Comparison of ENCODE assay signal across 17 cellular contexts in genomic region chr2:8144131-8144631, GRCh38.
DNase-seq lines count a peak whose midpoint lies in the region; ATAC-seq, FAIRE-seq and TF ChIP-seq lines count a peak whose summit lies in the region.
"Had no signal": no experiment of that assay in that cellular context is flagged by ENCODE, and none has a peak within 500 bp of the region (broad histone marks: within the 10 kb centered on the region; RNA-seq: fewer than 3 reads in every experiment).

No MANE protein-coding gene starts in this region.

- BruUV-seq in HepG2 (replicated peaks; lab: Mats Ljungman, UMichigan): no TSS peak

- H3K4me1 Mint-ChIP-seq in activated CD8-positive, alpha-beta memory T cell treated with anti-CD3 and anti-CD28 coated beads, Interleukin-2, amount 10 ng/mL, durations not matched to agents 7 days and 5 days: peaks cover 29% of the 10 kb centered on the region
- no peaks in the 10 kb centered on the region for H3K4me1 Mint-ChIP-seq in activated CD8-positive, alpha-beta T cell treated with anti-CD3 and anti-CD28 coated beads for 36 hours (ENCODE audit: low read depth)
- H3K4me1 Mint-ChIP-seq: CD4-positive, CD25-positive, alpha-beta regulatory T cell; H9 had no signal

- H3K27me3 ChIP-seq in SK-N-SH (ENCODE audit: insufficient read depth): no peaks in the 10 kb centered on the region
- H3K27me3 ChIP-seq in HepG2 (ENCODE audit: control insufficient read depth in 1 of 2, insufficient read depth in 2 of 2, low read length in 2 of 2): no peaks in the 10 kb centered on the region
- H3K27me3 ChIP-seq in osteoblast (ENCODE audit: insufficient read depth, low read length): no peaks in the 10 kb centered on the region
- H3K27me3 ChIP-seq: BLaER1 had no signal

- in situ Hi-C loops in HepG2 (cut with HindIII; ENCODE audit: extremely low pct_ligation_motif_present, low pct_unique_long_range_greater_than_20kb): no loop called here

- no peak for FAIRE-seq in HepG2 (lab: Jason Lieb, UNC)
- FAIRE-seq: GM12878, GM18507 had no signal

- no peak overlapping the region for H3K27ac Mint-ChIP-seq in activated CD8-positive, alpha-beta memory T cell treated with anti-CD3 and anti-CD28 coated beads, Interleukin-2, amount 10 ng/mL, durations not matched to agents 7 days and 5 days
- H3K27ac Mint-ChIP-seq in activated CD8-positive, alpha-beta T cell treated with anti-CD3 and anti-CD28 coated beads for 36 hours: no peak overlapping the region
- H3K27ac Mint-ChIP-seq: CD4-positive, CD25-positive, alpha-beta regulatory T cell; H9 had no signal

- H3K4me3 ChIP-seq in SK-N-SH (ENCODE audit: low read depth in 2 of 2, low read length in 1 of 2): no peak overlapping the region
- no peak overlapping the region for H3K4me3 ChIP-seq in HepG2 (replicated peaks in 1 of 3; ENCODE audit: insufficient read depth in 1 of 3, low read depth in 2 of 3, low read length in 3 of 3)
- no peak overlapping the region for H3K4me3 ChIP-seq in osteoblast (ENCODE audit: insufficient read depth, low read length)
- H3K4me3 ChIP-seq: BLaER1, GM12878 had no signal

- peak overlapping the region in 1 of 2 experiments; percentile 61; a peak in 2 of 4 replicates for H3K27ac ChIP-seq in SK-N-SH (ENCODE audit: low read depth in 2 of 2, low read length in 1 of 2)
- H3K27ac ChIP-seq in HepG2 (ENCODE audit: extremely low read length, insufficient read depth, low read length): peak overlapping the region; percentile 42
- H3K27ac ChIP-seq in osteoblast (ENCODE audit: low read depth, low read length): no peak overlapping the region
- H3K27ac ChIP-seq: 22Rv1, BLaER1 had no signal

- H3K9me3 Mint-ChIP-seq in activated CD8-positive, alpha-beta memory T cell treated with anti-CD3 and anti-CD28 coated beads, Interleukin-2, amount 10 ng/mL, durations not matched to agents 7 days and 5 days (ENCODE audit: low read depth): no peaks in the 10 kb centered on the region
- H3K9me3 Mint-ChIP-seq in activated CD8-positive, alpha-beta T cell treated with anti-CD3 and anti-CD28 coated beads for 36 hours: no peaks in the 10 kb centered on the region
- H3K9me3 Mint-ChIP-seq: H9 had no signal

- H3K9ac ChIP-seq in SK-N-SH (no peak overlapping the region), HepG2 (ENCODE audit: insufficient read depth, low read depth, low read length) (no peak overlapping the region)
- H3K9ac ChIP-seq: BLaER1 had no signal

- peaks cover 2% of the 10 kb centered on the region for H3K27me3 Mint-ChIP-seq in activated CD8-positive, alpha-beta memory T cell treated with anti-CD3 and anti-CD28 coated beads, Interleukin-2, amount 10 ng/mL, durations not matched to agents 7 days and 5 days
- H3K27me3 Mint-ChIP-seq in activated CD8-positive, alpha-beta T cell treated with anti-CD3 and anti-CD28 coated beads for 36 hours: no peaks in the 10 kb centered on the region

- H3K36me3 Mint-ChIP-seq in activated CD8-positive, alpha-beta memory T cell treated with anti-CD3 and anti-CD28 coated beads, Interleukin-2, amount 10 ng/mL, durations not matched to agents 7 days and 5 days: peaks cover 3% of the 10 kb centered on the region
- no peaks in the 10 kb centered on the region for H3K36me3 Mint-ChIP-seq in activated CD8-positive, alpha-beta T cell treated with anti-CD3 and anti-CD28 coated beads for 36 hours (ENCODE audit: low read depth)
- H3K36me3 Mint-ChIP-seq: CD4-positive, CD25-positive, alpha-beta regulatory T cell had no signal

- no peak for TF ChIP-seq CTCF in SK-N-SH (IDR thresholded peaks at IDR 0.05)
- TF ChIP-seq CTCF in HepG2 (CRISPR knock-in tag; IDR thresholded peaks at IDR 0.05): no peak
- no peak for TF ChIP-seq CTCF in osteoblast (IDR thresholded peaks at IDR 0.05; ENCODE audit: extremely low read depth, low read depth, low read length)
- no peak for TF ChIP-seq CTCF in activated CD8-positive, alpha-beta T cell treated with anti-CD3 and anti-CD28 coated beads for 36 hours (IDR thresholded peaks at IDR 0.05)

- 91% methylated on average over 2 of the region's 2 CpGs for WGBS in SK-N-SH (ENCODE audit: low lambda C conversion rate)
- WGBS in HepG2 (ENCODE audit: low lambda C conversion rate): 31% methylated on average over 2 of the region's 2 CpGs

- peaks cover 9 to 25% of the 10 kb centered on the region in 2 experiments; a peak in 2 of 4 replicates for H3K4me1 ChIP-seq in SK-N-SH (ENCODE audit: control insufficient read depth in 1 of 2, insufficient read depth in 2 of 2, low read depth in 1 of 2, low read length in 1 of 2)
- peaks cover 69% of the 10 kb centered on the region for H3K4me1 ChIP-seq in HepG2 (ENCODE audit: insufficient read depth, low read length)
- H3K4me1 ChIP-seq in osteoblast (ENCODE audit: insufficient read depth, low read length): peaks cover 36% of the 10 kb centered on the region

- H3K4me2 ChIP-seq in SK-N-SH: peak overlapping the region; percentile 30; the same call in 1 of the 2 replicates
- H3K4me2 ChIP-seq in HepG2 (ENCODE audit: low read depth, low read length): peak overlapping the region; percentile 29; the same call in 1 of the 2 replicates
- H3K4me2 ChIP-seq in osteoblast (ENCODE audit: insufficient read depth, low read length): peak overlapping the region; percentile 35
- H3K4me2 ChIP-seq: BLaER1 had no signal

- H3K79me2 ChIP-seq in SK-N-SH (ENCODE audit: insufficient read depth): no peaks in the 10 kb centered on the region
- H3K79me2 ChIP-seq in HepG2 (ENCODE audit: insufficient read depth, low read length): peaks cover 3% of the 10 kb centered on the region
- no peaks in the 10 kb centered on the region for H3K79me2 ChIP-seq in osteoblast (ENCODE audit: insufficient read depth, low read length)

- H2AFZ ChIP-seq in SK-N-SH (ENCODE audit: low read depth) (no peak overlapping the region), HepG2 (ENCODE audit: low read length) (no peak overlapping the region), osteoblast (ENCODE audit: low read length) (no peak overlapping the region)

- intact Hi-C loops in HepG2 (cut with micrococcal nuclease; ENCODE audit: unreplicated experiment): no loop called here
- intact Hi-C loops in activated CD8-positive, alpha-beta T cell treated with anti-CD3 and anti-CD28 coated beads for 36 hours (cut with micrococcal nuclease): no loop called here

- ATAC-seq in SK-N-SH treated with all-trans-retinoic acid at 6 μM for 48 hours (no peak), HepG2 (peak; percentile 39)
- no peak for ATAC-seq in activated CD8-positive, alpha-beta memory T cell treated with anti-CD3 and anti-CD28 coated beads, Interleukin-2, amount 10 ng/mL, durations not matched to agents 7 days and 5 days
- ATAC-seq in activated CD4-positive, CD25-positive, alpha-beta regulatory T cell treated with anti-CD3 and anti-CD28 coated beads, Interleukin-2, amount 50 U/mL, for 24 hours: no peak
- ATAC-seq in activated CD8-positive, alpha-beta T cell treated with anti-CD3 and anti-CD28 coated beads for 36 hours: no peak
- ATAC-seq: GM12878 had no signal

- H3K4me3 Mint-ChIP-seq in activated CD8-positive, alpha-beta memory T cell treated with anti-CD3 and anti-CD28 coated beads, Interleukin-2, amount 10 ng/mL, durations not matched to agents 7 days and 5 days: no peak overlapping the region
- no peak overlapping the region for H3K4me3 Mint-ChIP-seq in activated CD8-positive, alpha-beta T cell treated with anti-CD3 and anti-CD28 coated beads for 36 hours
- H3K4me3 Mint-ChIP-seq: CD4-positive, CD25-positive, alpha-beta regulatory T cell; H9 had no signal

- POLR2A ChIA-PET in SK-N-SH (lab: Yijun Ruan, JAX) (no interaction called here), HepG2 (lab: Yijun Ruan, JAX) (no interaction called here)
- POLR2A ChIA-PET in activated CD8-positive, alpha-beta T cell treated with anti-CD3 and anti-CD28 coated beads for 36 hours (lab: Charles Lee): no interaction called here

- TF ChIP-seq EP300 in SK-N-SH (IDR thresholded peaks at IDR 0.05; ENCODE audit: borderline replicate concordance in 1 of 2, low read depth in 1 of 2, low read length in 1 of 2) (no peak), HepG2 (IDR thresholded peaks at IDR 0.05; ENCODE audit: low read depth in 2 of 2, low read length in 2 of 2) (no peak), HepG2 (CRISPR knock-in tag; IDR thresholded peaks at IDR 0.05; ENCODE audit: borderline replicate concordance) (no peak)

- H3K9me2 ChIP-seq in SK-N-SH: no peaks in the 10 kb centered on the region

- H3K9me3 ChIP-seq in SK-N-SH: no peaks in the 10 kb centered on the region
- H3K9me3 ChIP-seq in HepG2 (ENCODE audit: low read length): no peaks in the 10 kb centered on the region
- H3K9me3 ChIP-seq in osteoblast (ENCODE audit: low read depth, low read length): no peaks in the 10 kb centered on the region
- H3K9me3 ChIP-seq: BLaER1 had no signal

- H3F3A ChIP-seq in SK-N-SH (replicated peaks; ENCODE audit: insufficient read depth): peaks cover 10% of the 10 kb centered on the region

- no peak for TF ChIP-seq RAD21 in SK-N-SH (IDR thresholded peaks at IDR 0.05; ENCODE audit: low read length)
- no peak for TF ChIP-seq RAD21 in HepG2 (CRISPR knock-in tag; IDR thresholded peaks at IDR 0.05)

- DNase-seq in SK-N-SH (no peak), HepG2 (ENCODE audit: low spot score) (peak; percentile 34), osteoblast (ENCODE audit: insufficient read length, low spot score, missing footprints) (no peak), GM03348 (ENCODE audit: low spot score) (no peak)
- DNase-seq in activated CD8-positive, alpha-beta memory T cell treated with anti-CD3 and anti-CD28 coated beads, Interleukin-2, amount 10 ng/mL, durations not matched to agents 7 days and 5 days: no peak
- DNase-seq in activated CD8-positive, alpha-beta T cell treated with anti-CD3 and anti-CD28 coated beads for 36 hours: no peak
- DNase-seq: AML-193; CD4-positive, CD25-positive, alpha-beta regulatory T cell; DMS 273 treated with DMSO at 0.1 percent for 48 hours; GOT3; H9 had no signal

- TF ChIP-seq POLR2A in HepG2 (IDR thresholded peaks at IDR 0.05; ENCODE audit: insufficient read depth in 1 of 2, low read depth in 2 of 2, low read length in 2 of 2): no peak

- CTCF ChIA-PET in SK-N-SH (lab: Yijun Ruan, JAX): no interaction called here
- CTCF ChIA-PET in HepG2 (lab: Yijun Ruan, JAX; ENCODE audit: low intra/inter-chr PET ratio, low total read pairs): no interaction called here
- CTCF ChIA-PET in activated CD8-positive, alpha-beta memory T cell treated with anti-CD3 and anti-CD28 coated beads, Interleukin-2, amount 10 ng/mL, durations not matched to agents 7 days and 5 days (lab: Charles Lee): no interaction called here
- CTCF ChIA-PET in activated CD8-positive, alpha-beta T cell treated with anti-CD3 and anti-CD28 coated beads for 36 hours (lab: Charles Lee): interaction anchor here (0.7 kb wide), 1 partner anchor 24 kb away, joined by 4 read pairs; no protein-coding TSS in a partner anchor

- no peaks in the 10 kb centered on the region for H3K36me3 ChIP-seq in SK-N-SH (replicated peaks in 1 of 2; ENCODE audit: control insufficient read depth in 1 of 2, insufficient read depth in 2 of 2, low read length in 1 of 2)
- no peaks in the 10 kb centered on the region; a peak in 1 of 5 replicates for H3K36me3 ChIP-seq in HepG2 (replicated peaks in 1 of 2; ENCODE audit: control insufficient read depth in 1 of 2, insufficient read depth in 2 of 2, low read length in 2 of 2)
- no peaks in the 10 kb centered on the region for H3K36me3 ChIP-seq in osteoblast (ENCODE audit: insufficient read depth, low read length)
- H3K36me3 ChIP-seq: BLaER1 had no signal

- no peaks in the 10 kb centered on the region for H4K20me1 ChIP-seq in SK-N-SH (ENCODE audit: insufficient read depth)
- H4K20me1 ChIP-seq in HepG2 (ENCODE audit: insufficient read depth, low read length): no peaks in the 10 kb centered on the region
- H4K20me1 ChIP-seq in osteoblast (ENCODE audit: insufficient read depth, low read length): no peaks in the 10 kb centered on the region
- H4K20me1 ChIP-seq: BLaER1 had no signal
